24 cellular contexts compared by ENCODE assay signal in the genomic region with DNA sequence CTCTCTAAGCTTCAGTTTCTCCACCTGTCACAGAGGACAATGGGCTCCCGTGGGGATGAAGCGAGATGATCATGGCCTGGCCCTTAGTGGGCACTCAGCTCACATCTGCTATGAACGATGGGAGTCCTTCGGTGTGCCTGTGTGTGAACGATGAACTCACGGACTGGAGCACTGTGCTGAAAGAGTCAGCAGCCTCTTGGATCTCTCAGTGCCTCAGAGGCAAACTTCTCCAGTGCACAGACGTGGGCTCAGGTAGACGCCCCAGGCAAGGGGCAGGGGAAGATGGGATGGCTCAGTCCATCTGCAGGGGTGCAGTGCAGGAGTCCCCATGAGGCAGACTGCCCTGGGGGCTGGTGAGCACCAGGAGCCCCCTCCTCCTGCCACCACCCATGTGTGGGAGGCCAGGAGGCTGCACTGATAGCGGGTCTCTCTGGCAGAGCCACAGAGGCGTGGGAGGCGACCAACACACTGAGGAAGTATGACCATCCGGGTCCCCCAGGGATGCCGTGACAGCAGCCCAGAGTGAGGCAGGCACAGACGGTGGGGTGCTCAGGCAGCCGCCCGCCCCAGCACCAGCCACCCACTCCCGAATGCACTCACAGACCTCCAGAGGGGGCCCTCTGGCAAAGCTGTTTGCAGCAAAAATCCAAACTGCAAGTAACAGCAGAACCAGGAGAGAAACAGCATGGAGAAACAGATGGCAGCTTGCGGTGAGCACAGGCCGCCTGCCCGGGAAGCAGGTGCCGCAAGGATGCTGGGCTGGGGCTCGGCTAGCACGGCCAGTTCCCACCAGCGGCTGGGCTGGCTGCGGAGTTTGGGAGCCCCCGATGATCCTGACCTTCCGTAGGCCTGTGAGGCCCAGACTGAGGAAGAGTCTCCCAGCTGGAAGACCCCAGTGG.
A peak's percentile ranks its signal among the peaks of the same experiment; 100 is the strongest.
DNase-seq lines count a peak whose midpoint lies in the region; ATAC-seq and TF ChIP-seq lines count a peak whose summit lies in the region.
"Had no signal": no experiment of that assay in that cellular context is flagged by ENCODE, and none has a peak within 500 bp of the region (broad histone marks: within the 10 kb centered on the region; RNA-seq: fewer than 3 reads in every experiment).

No MANE protein-coding gene starts in this region.

- H3K4me1 ChIP-seq in RWPE2 (ENCODE audit: insufficient read depth, poor library complexity, severe bottlenecking) (no peaks in the 10 kb centered on the region), testis (no peaks in the 10 kb centered on the region)
- H3K4me1 ChIP-seq: adrenal gland, parathyroid adenoma, SJSA1 had no signal

- 74 to 76% methylated on average over 21 to 27 of the region's 27 CpGs for WGBS in testis, 2 donors

- H3K4me3 ChIP-seq in RWPE2 (ENCODE audit: severe bottlenecking): no peak overlapping the region
- H3K4me3 ChIP-seq in testis: no peak overlapping the region
- H3K4me3 ChIP-seq in coronary artery: no peak overlapping the region
- H3K4me3 ChIP-seq: adrenal gland, cardiac muscle cell, MG63, SJSA1, smooth muscle cell had no signal

- peak; percentile 4 for DNase-seq in activated CD4-positive, alpha-beta T cell treated with anti-CD3 and anti-CD28 coated beads, Interleukin-2, amount 10 ng/mL, durations not matched to agents 7 days and 5 days
- no peak for DNase-seq in activated CD4-positive, alpha-beta T cell treated with anti-CD3 and anti-CD28 coated beads for 48 hours
- DNase-seq in RWPE2 (ENCODE audit: low spot score) (peak; percentile 33), left lobe of liver (ENCODE audit: low spot score) (peak; percentile 37), testis (peak; percentile 23), coronary artery (ENCODE audit: low spot score) (no peak), NCI-H1048 (lab: John Stamatoyannopoulos, UW) (no peak)
- DNase-seq: 8988T; activated B cell treated with CpG ODN at 0.5 μM for 24 hours; mammary epithelial cell; MG63; naive thymus-derived CD4-positive, alpha-beta T cell; NCI-H1930; NCI-H69; stimulated activated CD4-positive, alpha-beta T cell treated with anti-CD3 and anti-CD28 coated beads, Interleukin-4, amount 100 ng/mL, for 4 hours; T-helper 2 cell had no signal

- no peak overlapping the region for H3K27ac Mint-ChIP-seq in activated CD4-positive, alpha-beta T cell treated with anti-CD3 and anti-CD28 coated beads, Interleukin-2, amount 10 ng/mL, durations not matched to agents 7 days and 5 days
- H3K27ac Mint-ChIP-seq: activated B cell treated with CpG ODN at 0.5 μM for 24 hours; activated T-helper 17 cell treated with anti-CD3 and anti-CD28 coated beads, Interleukin-2, amount 50 U/mL, for 72 hours; naive thymus-derived CD4-positive, alpha-beta T cell had no signal

- no peak for ATAC-seq in RWPE2 (ENCODE audit: low read depth)
- no peak for ATAC-seq in left lobe of liver
- ATAC-seq in GM21381 (IDR thresholded peaks at IDR 0.05; ENCODE audit: unreplicated experiment): no peak
- ATAC-seq: activated T-helper 17 cell treated with anti-CD3 and anti-CD28 coated beads, Interleukin-2, amount 50 U/mL, for 72 hours; naive thymus-derived CD4-positive, alpha-beta T cell had no signal

- H3K9me3 ChIP-seq in RWPE2 (ENCODE audit: severe bottlenecking) (no peaks in the 10 kb centered on the region), testis (no peaks in the 10 kb centered on the region)
- H3K9me3 ChIP-seq: adrenal gland, MG63, SJSA1 had no signal

- no peaks in the 10 kb centered on the region for H3K27me3 ChIP-seq in RWPE2 (ENCODE audit: insufficient read depth, poor library complexity, severe bottlenecking)
- H3K27me3 ChIP-seq in testis: no peaks in the 10 kb centered on the region
- H3K27me3 ChIP-seq: adrenal gland, cardiac muscle cell, MG63, SJSA1 had no signal

- no peaks in the 10 kb centered on the region for H3K36me3 Mint-ChIP-seq in activated CD4-positive, alpha-beta T cell treated with anti-CD3 and anti-CD28 coated beads, Interleukin-2, amount 10 ng/mL, durations not matched to agents 7 days and 5 days (ENCODE audit: low read depth)

- H3K27ac ChIP-seq in RWPE2 (ENCODE audit: poor library complexity, severe bottlenecking) (no peak overlapping the region), testis (no peak overlapping the region), coronary artery (no peak overlapping the region)
- H3K27ac ChIP-seq: adrenal gland, C4-2B, cardiac muscle cell, parathyroid adenoma, SJSA1 had no signal

- H3K9me3 Mint-ChIP-seq in activated CD4-positive, alpha-beta T cell treated with anti-CD3 and anti-CD28 coated beads, Interleukin-2, amount 10 ng/mL, durations not matched to agents 7 days and 5 days: peaks cover 3% of the 10 kb centered on the region
- H3K9me3 Mint-ChIP-seq: activated B cell treated with CpG ODN at 0.5 μM for 24 hours; activated T-helper 17 cell treated with anti-CD3 and anti-CD28 coated beads, Interleukin-2, amount 50 U/mL, for 72 hours had no signal

- H3K36me3 ChIP-seq in RWPE2 (ENCODE audit: low read depth) (no peaks in the 10 kb centered on the region), testis (ENCODE audit: low read depth, missing control alignments) (no peaks in the 10 kb centered on the region)
- H3K36me3 ChIP-seq: adrenal gland, cardiac muscle cell, MG63, SJSA1 had no signal

- CTCF ChIA-PET in activated CD4-positive, alpha-beta T cell treated with anti-CD3 and anti-CD28 coated beads, Interleukin-2, amount 10 ng/mL, durations not matched to agents 7 days and 5 days (lab: Charles Lee): interaction anchor here (0.6 kb wide), 1 partner anchor 389 kb away, joined by 3 read pairs; no protein-coding TSS in a partner anchor

- no peak for TF ChIP-seq CTCF in RWPE2 (IDR thresholded peaks at IDR 0.05; ENCODE audit: poor library complexity, severe bottlenecking)
- TF ChIP-seq CTCF in testis (IDR thresholded peaks at IDR 0.05): no peak
- no peak for TF ChIP-seq CTCF in coronary artery (IDR thresholded peaks at IDR 0.05)

- H3K27me3 Mint-ChIP-seq in activated CD4-positive, alpha-beta T cell treated with anti-CD3 and anti-CD28 coated beads, Interleukin-2, amount 10 ng/mL, durations not matched to agents 7 days and 5 days: no peaks in the 10 kb centered on the region
- H3K27me3 Mint-ChIP-seq: activated B cell treated with CpG ODN at 0.5 μM for 24 hours; activated T-helper 17 cell treated with anti-CD3 and anti-CD28 coated beads, Interleukin-2, amount 50 U/mL, for 72 hours had no signal

- POLR2A ChIA-PET in activated CD4-positive, alpha-beta T cell treated with anti-CD3 and anti-CD28 coated beads, Interleukin-2, amount 10 ng/mL, durations not matched to agents 7 days and 5 days (lab: Charles Lee): no interaction called here

- TF ChIP-seq POLR2A in testis (IDR thresholded peaks at IDR 0.05): no peak

- intact Hi-C loops in testis (cut with DNase I; ENCODE audit: low total_unique reads): no loop called here

- H3K4me1 Mint-ChIP-seq in activated CD4-positive, alpha-beta T cell treated with anti-CD3 and anti-CD28 coated beads, Interleukin-2, amount 10 ng/mL, durations not matched to agents 7 days and 5 days: no peaks in the 10 kb centered on the region
- H3K4me1 Mint-ChIP-seq: activated B cell treated with CpG ODN at 0.5 μM for 24 hours; activated T-helper 17 cell treated with anti-CD3 and anti-CD28 coated beads, Interleukin-2, amount 50 U/mL, for 72 hours; naive thymus-derived CD4-positive, alpha-beta T cell had no signal

- no peak overlapping the region for H3K4me3 Mint-ChIP-seq in activated CD4-positive, alpha-beta T cell treated with anti-CD3 and anti-CD28 coated beads, Interleukin-2, amount 10 ng/mL, durations not matched to agents 7 days and 5 days
- H3K4me3 Mint-ChIP-seq: activated B cell treated with CpG ODN at 0.5 μM for 24 hours; activated T-helper 17 cell treated with anti-CD3 and anti-CD28 coated beads, Interleukin-2, amount 50 U/mL, for 72 hours; naive thymus-derived CD4-positive, alpha-beta T cell had no signal

Comparison
In these comparisons a context has a peak if more than half of its experiments do, and no peak if none do; other contexts are left out.
1. DNase-seq: peak in activated CD4-positive, alpha-beta T cell treated with anti-CD3 and anti-CD28 coated beads, Interleukin-2, amount 10 ng/mL, durations not matched to agents 7 days and 5 days (single experiment), RWPE2 (single experiment), left lobe of liver (single experiment) and testis (single experiment); none in activated CD4-positive, alpha-beta T cell treated with anti-CD3 and anti-CD28 coated beads for 48 hours (single experiment), coronary artery (single experiment) and NCI-H1048 (single experiment).